1 cellular context compared by ENCODE assay signal in the genomic region with DNA sequence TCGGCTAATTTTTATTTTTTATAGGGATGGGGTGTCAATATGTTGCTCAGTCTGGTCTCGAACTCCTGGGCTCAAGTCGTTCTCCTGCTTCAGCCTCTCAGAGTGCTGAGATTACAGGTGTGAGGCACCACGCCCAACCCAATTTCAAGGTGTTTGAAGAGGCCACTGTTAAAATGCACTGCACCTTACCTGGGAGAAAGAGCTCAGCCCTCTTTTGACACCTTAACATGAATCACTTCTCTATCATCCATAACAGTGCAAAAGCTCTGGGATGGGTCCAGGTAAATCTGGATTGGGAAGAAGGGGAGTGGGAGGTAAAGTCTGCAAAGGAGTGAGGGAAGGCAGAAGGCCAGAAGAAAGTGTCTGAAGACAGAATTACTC.
TF ChIP-seq lines count a peak whose summit lies in the region.

No MANE protein-coding gene starts in this region.

TF ChIP-seq in endothelial cell of umbilical vein, 7 proteins besides CTCF, POLR2A, EP300 and RAD21:
- TF ChIP-seq GATA2 (IDR thresholded peaks at IDR 0.05; ENCODE audit: insufficient read depth, insufficient read length, low read depth, low read length) (no peak), POLR2AphosphoS5 (IDR thresholded peaks at IDR 0.05; ENCODE audit: insufficient read depth, low read depth, low read length) (no peak), JUN (IDR thresholded peaks at IDR 0.05; ENCODE audit: borderline replicate concordance, insufficient read depth, insufficient read length, low read depth) (no peak), MAX (IDR thresholded peaks at IDR 0.05; ENCODE audit: insufficient read depth, insufficient read length) (no peak), FOS (IDR thresholded peaks at IDR 0.05; ENCODE audit: borderline replicate concordance, insufficient read depth, low read length) (no peak), EZH2 (IDR thresholded peaks at IDR 0.05; ENCODE audit: borderline replicate concordance, low read depth, low read length, severe bottlenecking) (no peak), MYC (IDR thresholded peaks at IDR 0.05; ENCODE audit: low read depth, low read length) (no peak)
